8 cellular contexts compared by ENCODE assay signal in genomic region chr9:6055213-6055612, GRCh38. TPM values are rescaled to one million over a fixed set of nuclear protein-coding genes. Genes with fewer than 3 reads are reported as not detected.
A peak's percentile ranks its signal among the peaks of the same experiment; 100 is the strongest.
DNase-seq lines count a peak whose midpoint lies in the region; ATAC-seq and TF ChIP-seq lines count a peak whose summit lies in the region.
"Had no signal": no experiment of that assay in that cellular context is flagged by ENCODE, and none has a peak within 500 bp of the region (broad histone marks: within the 10 kb centered on the region; RNA-seq: fewer than 3 reads in every experiment).

No MANE protein-coding gene starts in this region.

- H3K4me3 ChIP-seq in GM23338 (no peak overlapping the region), endodermal cell (ENCODE audit: low read length) (no peak overlapping the region), vagina (no peak overlapping the region)

- ATAC-seq in GM23338: peak; percentile 88
- peak; percentile 85 for ATAC-seq in SK-N-SH treated with all-trans-retinoic acid at 6 μM for 48 hours

- H3K4me1 ChIP-seq in GM23338 (ENCODE audit: insufficient read depth) (peaks cover 9% of the 10 kb centered on the region), endodermal cell (ENCODE audit: control insufficient read depth, insufficient read depth, low read length) (no peaks in the 10 kb centered on the region), vagina (no peaks in the 10 kb centered on the region)

- no peak for TF ChIP-seq POLR2A in vagina (IDR thresholded peaks at IDR 0.05)

- H3K27ac ChIP-seq in GM23338 (ENCODE audit: low read depth): no peak overlapping the region
- H3K27ac ChIP-seq in endodermal cell (ENCODE audit: low read depth, low read length): no peak overlapping the region
- no peak overlapping the region for H3K27ac ChIP-seq in vagina

- H3K36me3 ChIP-seq in GM23338 (ENCODE audit: insufficient read depth) (no peaks in the 10 kb centered on the region), endodermal cell (ENCODE audit: control insufficient read depth, insufficient read depth, low read length) (no peaks in the 10 kb centered on the region), vagina (no peaks in the 10 kb centered on the region)

- H3K4me2 ChIP-seq in GM23338: no peak overlapping the region

- intact Hi-C loops in vagina (cut with DNase I): loop anchor here (10.0 kb wide), 2 partner anchors 170 to 250 kb away; no protein-coding TSS in a partner anchor

- TF ChIP-seq CTCF in GM23338 (conservative IDR thresholded peaks at IDR 0.05; ENCODE audit: low read depth in 2 of 2): peak; percentile 69 to 80
- peak; percentile 79 for TF ChIP-seq CTCF in endodermal cell (conservative IDR thresholded peaks at IDR 0.05)
- TF ChIP-seq CTCF in vagina (IDR thresholded peaks at IDR 0.05): peak; percentile 23 to 69 (median 31)

- H3K9me3 ChIP-seq in endodermal cell (ENCODE audit: control insufficient read depth, low read length) (no peaks in the 10 kb centered on the region), vagina (no peaks in the 10 kb centered on the region)

- DNase-seq in ELR (ENCODE audit: low read depth): peak; percentile 88
- peak; percentile 95 for DNase-seq in GM23338 (ENCODE audit: low spot score)
- peak; percentile 33 for DNase-seq in NCI-H1048 (lab: John Stamatoyannopoulos, UW)
- peak; percentile 73 for DNase-seq in endodermal cell
- DNase-seq in midbrain (lab: John Stamatoyannopoulos, UW): peak; percentile 54
- no peak for DNase-seq in vagina (ENCODE audit: extremely low spot score in 2 of 2)

- H3K27me3 Mint-ChIP-seq in GM23338 (ENCODE audit: insufficient read depth, low read depth, poor library complexity): no peaks in the 10 kb centered on the region
- H3K27me3 Mint-ChIP-seq in endodermal cell (ENCODE audit: insufficient read depth): peaks cover 4% of the 10 kb centered on the region

- H3K79me2 ChIP-seq in GM23338 (replicated peaks; ENCODE audit: insufficient read depth): no peaks in the 10 kb centered on the region

- H3K4me1 Mint-ChIP-seq in GM23338: peaks cover 8% of the 10 kb centered on the region
- H3K4me1 Mint-ChIP-seq in endodermal cell: peaks cover 16% of the 10 kb centered on the region

- no peak overlapping the region for H3K9ac ChIP-seq in endodermal cell (ENCODE audit: extremely low read depth, low read length, poor library complexity, severe bottlenecking)

- no peaks in the 10 kb centered on the region for H4K20me1 ChIP-seq in GM23338 (replicated peaks; ENCODE audit: insufficient read depth)

- H3K36me3 Mint-ChIP-seq in GM23338 (ENCODE audit: low read depth) (0 out of 3 replicates have a peak, but pooled peaks cover 3% of the 10 kb centered on the region), endodermal cell (ENCODE audit: low read depth) (peaks cover 5% of the 10 kb centered on the region)

- no peaks in the 10 kb centered on the region for H3F3A ChIP-seq in GM23338 (replicated peaks; ENCODE audit: low read depth)

- no peaks in the 10 kb centered on the region for H3K9me2 ChIP-seq in GM23338 (ENCODE audit: insufficient read depth)

- no peaks in the 10 kb centered on the region for H3K27me3 ChIP-seq in GM23338 (ENCODE audit: insufficient read depth)
- no peaks in the 10 kb centered on the region for H3K27me3 ChIP-seq in endodermal cell (ENCODE audit: control insufficient read depth, insufficient read depth, low read length, poor library complexity, severe bottlenecking)
- no peaks in the 10 kb centered on the region for H3K27me3 ChIP-seq in vagina

- WGBS in endodermal cell (ENCODE audit: insufficient coverage in 1 of 2, insufficient read length in 1 of 2), 2 experiments: 73% methylated on average over 2 of the region's 2 CpGs; no CpG with 5 or more reads in 1 of the 2 experiments

- H3K4me3 Mint-ChIP-seq in GM23338: no peak overlapping the region
- no peak overlapping the region for H3K4me3 Mint-ChIP-seq in endodermal cell
- H3K4me3 Mint-ChIP-seq: dendritic cell treated with granulocyte-macrophage colony-stimulating factor and Interleukin-4, amounts not matched to agents 40 ng/mL and 50 ng/mL, for 4 days had no signal

- H3K27ac Mint-ChIP-seq in GM23338 (no peak overlapping the region), endodermal cell (no peak overlapping the region)
- H3K27ac Mint-ChIP-seq: dendritic cell treated with granulocyte-macrophage colony-stimulating factor and Interleukin-4, amounts not matched to agents 40 ng/mL and 50 ng/mL, for 4 days had no signal

- no peak overlapping the region for H2AFZ ChIP-seq in GM23338

- peaks cover 4% of the 10 kb centered on the region; the same call in 2 of the 3 replicates for H3K9me3 Mint-ChIP-seq in GM23338
- peaks cover 17% of the 10 kb centered on the region for H3K9me3 Mint-ChIP-seq in endodermal cell
- H3K9me3 Mint-ChIP-seq: dendritic cell treated with granulocyte-macrophage colony-stimulating factor and Interleukin-4, amounts not matched to agents 40 ng/mL and 50 ng/mL, for 4 days had no signal

TF ChIP-seq in GM23338, 12 proteins besides CTCF, POLR2A, EP300 and RAD21 (continues in another document):
- TF ChIP-seq POLR2AphosphoS5 (IDR thresholded peaks at IDR 0.05; ENCODE audit: low read depth) (no peak), ETS1 (IDR thresholded peaks at IDR 0.05) (no peak), JUNB (IDR thresholded peaks at IDR 0.05; ENCODE audit: unreplicated experiment) (no peak), EZH2phosphoT487 (IDR thresholded peaks at IDR 0.05; ENCODE audit: unreplicated experiment) (no peak), CREB1 (CRISPR knock-in tag; IDR thresholded peaks at IDR 0.05; ENCODE audit: low read depth) (no peak), ZNF114 (CRISPR knock-in tag; IDR thresholded peaks at IDR 0.05) (no peak), ZNF331 (CRISPR knock-in tag; IDR thresholded peaks at IDR 0.05; ENCODE audit: low read depth) (no peak)

TF ChIP-seq in SK-N-SH treated with all-trans-retinoic acid at 6 μM for 48 hours, 23 proteins besides CTCF, POLR2A, EP300 and RAD21:
- TF ChIP-seq PPARA (CRISPR knock-in tag; IDR thresholded peaks at IDR 0.05; ENCODE audit: borderline replicate concordance) (no peak), ARNTL (CRISPR knock-in tag; IDR thresholded peaks at IDR 0.05; ENCODE audit: borderline replicate concordance, low read depth) (no peak), CSDC2 (CRISPR knock-in tag; IDR thresholded peaks at IDR 0.05) (no peak)

RNA-seq across cellular contexts. Expression of gene RANBP6, which starts 39.8 kb away (rescaled TPM):
- total RNA-seq in GM23338 (2014; rRNA removed; shearing (Covaris generic)): 23.6 and 26.4 TPM in 2 replicates
- polyA plus RNA-seq in GM23338 (2016; fragmentation: Nextera tagmentation; extraction: Ambion mirVana): 6.6 and 9.4 TPM in 2 replicates
- total RNA-seq in endodermal cell (10 to 100 TPM; 19.5 to 21.3 TPM), vagina (10.1 TPM)
- 34.7 TPM for polyA plus RNA-seq in endodermal cell (2013, experiment 1 of 2)
- polyA plus RNA-seq in endodermal cell (2013, experiment 2 of 2): 28.5 TPM

Comparison
In these comparisons a context has a peak if more than half of its experiments do, and no peak if none do; other contexts are left out.
1. DNase-seq: peak in ELR (single experiment), GM23338 (single experiment), NCI-H1048 (single experiment), endodermal cell (single experiment) and midbrain (single experiment); none in vagina (0 of 2).
2. Peak in every context shown above with its lines, with median percentiles within 50 percentile points of each other: CTCF ChIP-seq.